Comparison of ENCODE assay signal across 14 cellular contexts in the genomic region with DNA sequence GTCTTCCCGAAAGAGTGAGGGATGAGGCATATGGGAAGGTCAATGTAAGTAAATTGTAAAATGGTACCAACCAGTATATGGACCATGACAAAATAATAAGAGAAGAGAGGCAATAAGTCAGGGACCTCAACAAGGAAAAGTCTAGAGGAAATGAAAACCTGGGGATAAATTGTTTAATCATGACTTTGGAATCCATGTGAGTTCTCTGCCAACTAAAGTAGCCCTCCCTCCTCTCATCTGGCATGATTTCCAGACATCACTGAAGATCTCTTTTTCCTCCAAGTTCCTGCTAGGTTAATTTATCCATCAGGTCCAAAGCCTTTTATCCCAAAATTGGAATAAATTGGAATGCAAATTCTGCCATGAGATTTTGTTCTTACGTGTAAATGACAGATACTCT.
"Had no signal": no experiment of that assay in that cellular context is flagged by ENCODE, and none has a peak within 500 bp of the region (broad histone marks: within the 10 kb centered on the region; RNA-seq: fewer than 3 reads in every experiment).

No MANE protein-coding gene starts in this region.

- H3K27me3 ChIP-seq: body of pancreas had no signal

- H3K36me3 ChIP-seq: thoracic aorta, WERI-Rb-1 had no signal

- H3K27ac ChIP-seq: body of pancreas, thoracic aorta, WERI-Rb-1 had no signal

- DNase-seq: activated CD4-positive, alpha-beta memory T cell treated with anti-CD3 and anti-CD28 coated beads for 36 hours; activated CD8-positive, alpha-beta memory T cell treated with anti-CD3 and anti-CD28 coated beads, Interleukin-2, amount 10 ng/mL, durations not matched to agents 7 days and 5 days; activated naive CD4-positive, alpha-beta T cell treated with anti-CD3 and anti-CD28 coated beads, Interleukin-2, amount 10 ng/mL, durations not matched to agents 7 days and 5 days; activated T-cell treated with anti-CD3 and anti-CD28 coated beads, Interleukin-2, amount 50 U/mL, for 24 hours; body of pancreas; cerebellar nuclear complex; effector memory CD4-positive, alpha-beta T cell; left colon; midbrain; stimulated activated CD4-positive, alpha-beta T cell treated with anti-CD3 and anti-CD28 coated beads, Interleukin-12 subunit alpha, Interleukin-12 subunit beta, amount 100 ng/mL, for 4 hours; stimulated activated CD4-positive, alpha-beta T cell treated with anti-CD3 and anti-CD28 coated beads, Interleukin-2, amount 100 ng/mL, for 24 hours; WERI-Rb-1 had no signal

- H3K4me3 ChIP-seq: body of pancreas, lung, thoracic aorta had no signal
